8 cellular contexts compared by ENCODE assay signal in genomic region chr6:33700391-33701050, GRCh38. TPM values are rescaled to one million over a fixed set of nuclear protein-coding genes. Genes with fewer than 3 reads are reported as not detected.
A peak's percentile ranks its signal among the peaks of the same experiment; 100 is the strongest.
DNase-seq lines count a peak whose midpoint lies in the region; ATAC-seq and TF ChIP-seq lines count a peak whose summit lies in the region.

No MANE protein-coding gene starts in this region.

- H3K4me3 Mint-ChIP-seq in neural crest cell, result no peak overlapping the region

- H3K36me3 ChIP-seq in DOHH2 (ENCODE audit: control insufficient read depth, low read length) (peaks cover 65% of the 10 kb centered on the region), thymus (ENCODE audit: control insufficient read depth, insufficient read depth) (peaks cover 16% of the 10 kb centered on the region)

- peak; percentile 92 for TF ChIP-seq CTCF in DOHH2 (IDR thresholded peaks at IDR 0.05; ENCODE audit: low read depth, low read length, poor library complexity, severe bottlenecking)
- peak; percentile 77 for TF ChIP-seq CTCF in neural crest cell (conservative IDR thresholded peaks at IDR 0.05)

- peaks cover 46% of the 10 kb centered on the region for H3F3A ChIP-seq in DOHH2 (ENCODE audit: control insufficient read depth, insufficient read depth)

- H3K27me3 ChIP-seq in DOHH2 (ENCODE audit: control insufficient read depth, low read length) (no peaks in the 10 kb centered on the region), thymus (ENCODE audit: control insufficient read depth, insufficient read depth) (no peaks in the 10 kb centered on the region)

- DNase-seq in NCI-H748 (lab: John Stamatoyannopoulos, UW; ENCODE audit: unreplicated experiment), result peak; percentile 83
- DNase-seq in activated CD8-positive, alpha-beta memory T cell treated with anti-CD3 and anti-CD28 coated beads, Interleukin-2, amount 50 U/mL, for 1 hour (ENCODE audit: extremely low read depth), result peak; percentile 34
- DNase-seq in erythroblast (lab: John Stamatoyannopoulos, UW), result peak; percentile 62 to 72
- DNase-seq in neural crest cell (ENCODE audit: low read depth, low spot score), result peak; percentile 69

- no peak for TF ChIP-seq POLR2A in erythroblast (IDR thresholded peaks at IDR 0.05; ENCODE audit: low read length)

- ATAC-seq in HG02588 (IDR thresholded peaks at IDR 0.05; ENCODE audit: unreplicated experiment), result peak; percentile 52
- ATAC-seq in HG03457 (IDR thresholded peaks at IDR 0.05; ENCODE audit: unreplicated experiment), result no peak

- 55% methylated on average over 10 of the region's 10 CpGs for WGBS in thymus

- H3K27ac ChIP-seq in DOHH2 (ENCODE audit: low read depth, low read length), result peak overlapping the region; percentile 29
- H3K27ac ChIP-seq in thymus (ENCODE audit: low read depth), result peak overlapping the region; percentile 1

- no peaks in the 10 kb centered on the region for H3K9me3 ChIP-seq in DOHH2 (ENCODE audit: control insufficient read depth, insufficient read depth, low read length)
- H3K9me3 ChIP-seq in thymus (ENCODE audit: control insufficient read depth), result no peaks in the 10 kb centered on the region

- no peaks in the 10 kb centered on the region for H3K9me3 Mint-ChIP-seq in neural crest cell

- peaks cover 3% of the 10 kb centered on the region; the same call in 1 of the 2 replicates for H3K79me2 ChIP-seq in DOHH2 (ENCODE audit: control insufficient read depth, low read length)

- 0 out of 2 replicates have a peak, but pooled peaks cover 5% of the 10 kb centered on the region for H4K20me1 ChIP-seq in DOHH2 (ENCODE audit: control insufficient read depth, insufficient read depth, low read depth, low read length)

- H3K27ac Mint-ChIP-seq in neural crest cell (ENCODE audit: unreplicated experiment), result peak overlapping the region; percentile 83

- H3K4me1 ChIP-seq in DOHH2 (ENCODE audit: control insufficient read depth, low read length) (peaks cover 45% of the 10 kb centered on the region), thymus (ENCODE audit: control insufficient read depth, insufficient read depth, low read length) (peaks cover 25% of the 10 kb centered on the region)

- no peak overlapping the region; the same call in 1 of the 2 replicates for H3K4me2 ChIP-seq in DOHH2 (ENCODE audit: low read length)

- no peaks in the 10 kb centered on the region for H3K9me2 ChIP-seq in DOHH2 (replicated peaks; ENCODE audit: control insufficient read depth, low read length)

- H3K4me1 Mint-ChIP-seq in neural crest cell, result peaks cover 19% of the 10 kb centered on the region

- H3K4me3 ChIP-seq in DOHH2 (ENCODE audit: low read length) (no peak overlapping the region), thymus (ENCODE audit: low read length) (no peak overlapping the region)

- H3K36me3 Mint-ChIP-seq in neural crest cell (ENCODE audit: low read depth), result no peaks in the 10 kb centered on the region

- no peaks in the 10 kb centered on the region for H3K27me3 Mint-ChIP-seq in neural crest cell (ENCODE audit: low read depth)

RNA-seq across cellular contexts. Expression of gene UQCC2, which starts 11.0 kb away (rescaled TPM):
- total RNA-seq in neural crest cell, result 114 and 116 TPM in 2 replicates
- 67.3 TPM for polyA plus RNA-seq in thymus

RNA-seq across cellular contexts. Expression of gene IP6K3, which starts 46.2 kb away (rescaled TPM):
- total RNA-seq in neural crest cell, result 0.72 and 0.89 TPM in 2 replicates
- polyA plus RNA-seq in thymus, result 6.6 TPM
